In the genomic region with DNA sequence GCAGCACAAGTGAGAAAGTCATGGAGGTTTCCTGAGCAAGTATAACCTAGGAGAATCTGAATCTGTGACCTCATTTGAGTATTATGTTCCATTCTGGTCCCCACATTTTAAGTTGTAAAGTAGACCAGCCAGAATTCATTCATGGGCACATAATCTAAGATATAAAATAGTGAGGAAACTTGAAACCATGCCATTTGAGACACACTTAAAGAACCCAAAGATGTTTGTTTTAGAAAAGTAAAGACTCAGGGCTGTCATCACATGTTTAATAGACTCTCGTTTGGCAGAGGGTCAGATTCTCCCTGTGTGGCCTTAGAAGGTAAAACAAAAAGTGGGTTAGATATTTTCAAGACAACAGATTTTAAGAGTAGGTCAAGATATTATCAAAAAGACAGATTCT, we compare ENCODE assay signal across 1 cellular context.
TF ChIP-seq lines count a peak whose summit lies in the region.

No MANE protein-coding gene starts in this region.

TF ChIP-seq in HEK293, 187 proteins besides CTCF, POLR2A, EP300 and RAD21 (continued from another document):
- TF ChIP-seq, protein P1, sequence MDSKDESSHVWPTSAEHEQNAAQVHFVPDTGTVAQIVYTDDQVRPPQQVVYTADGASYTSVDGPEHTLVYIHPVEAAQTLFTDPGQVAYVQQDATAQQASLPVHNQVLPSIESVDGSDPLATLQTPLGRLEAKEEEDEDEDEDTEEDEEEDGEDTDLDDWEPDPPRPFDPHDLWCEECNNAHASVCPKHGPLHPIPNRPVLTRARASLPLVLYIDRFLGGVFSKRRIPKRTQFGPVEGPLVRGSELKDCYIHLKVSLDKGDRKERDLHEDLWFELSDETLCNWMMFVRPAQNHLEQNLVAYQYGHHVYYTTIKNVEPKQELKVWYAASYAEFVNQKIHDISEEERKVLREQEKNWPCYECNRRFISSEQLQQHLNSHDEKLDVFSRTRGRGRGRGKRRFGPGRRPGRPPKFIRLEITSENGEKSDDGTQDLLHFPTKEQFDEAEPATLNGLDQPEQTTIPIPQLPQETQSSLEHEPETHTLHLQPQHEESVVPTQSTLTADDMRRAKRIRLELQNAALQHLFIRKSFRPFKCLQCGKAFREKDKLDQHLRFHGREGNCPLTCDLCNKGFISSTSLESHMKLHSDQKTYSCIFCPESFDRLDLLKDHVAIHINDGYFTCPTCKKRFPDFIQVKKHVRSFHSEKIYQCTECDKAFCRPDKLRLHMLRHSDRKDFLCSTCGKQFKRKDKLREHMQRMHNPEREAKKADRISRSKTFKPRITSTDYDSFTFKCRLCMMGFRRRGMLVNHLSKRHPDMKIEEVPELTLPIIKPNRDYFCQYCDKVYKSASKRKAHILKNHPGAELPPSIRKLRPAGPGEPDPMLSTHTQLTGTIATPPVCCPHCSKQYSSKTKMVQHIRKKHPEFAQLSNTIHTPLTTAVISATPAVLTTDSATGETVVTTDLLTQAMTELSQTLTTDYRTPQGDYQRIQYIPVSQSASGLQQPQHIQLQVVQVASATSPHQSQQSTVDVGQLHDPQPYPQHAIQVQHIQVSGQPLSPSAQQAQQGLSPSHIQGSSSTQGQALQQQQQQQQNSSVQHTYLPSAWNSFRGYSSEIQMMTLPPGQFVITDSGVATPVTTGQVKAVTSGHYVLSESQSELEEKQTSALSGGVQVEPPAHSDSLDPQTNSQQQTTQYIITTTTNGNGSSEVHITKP (tag by site-specific recombination; IDR thresholded peaks at IDR 0.05): peak; percentile 70
- TF ChIP-seq ZSCAN23 (tag by site-specific recombination; IDR thresholded peaks at IDR 0.05) (no peak), ZNF239 (tag by site-specific recombination; IDR thresholded peaks at IDR 0.05) (no peak), ZNF174 (tag by site-specific recombination; IDR thresholded peaks at IDR 0.05) (no peak), ZNF350 (tag by site-specific recombination; IDR thresholded peaks at IDR 0.05) (no peak), ZNF549 (tag by site-specific recombination; IDR thresholded peaks at IDR 0.05) (no peak), MZF1 (tag by site-specific recombination; IDR thresholded peaks at IDR 0.05; ENCODE audit: borderline replicate concordance) (peak; percentile 76; the same call in 1 of the 2 replicates), ZNF561 (tag by site-specific recombination; IDR thresholded peaks at IDR 0.05; ENCODE audit: borderline replicate concordance) (peak; percentile 66; the same call in 1 of the 2 replicates), KLF8 (tag by site-specific recombination; IDR thresholded peaks at IDR 0.05) (no peak; the same call in 1 of the 2 replicates), ZNF626 (tag by site-specific recombination; IDR thresholded peaks at IDR 0.05) (no peak), ZNF23 (tag by site-specific recombination; IDR thresholded peaks at IDR 0.05; ENCODE audit: borderline replicate concordance) (no peak), ZNF37A (tag by site-specific recombination; IDR thresholded peaks at IDR 0.05) (no peak), ZNF121 (tag by site-specific recombination; IDR thresholded peaks at IDR 0.05) (no peak)
- TF ChIP-seq, protein P2, sequence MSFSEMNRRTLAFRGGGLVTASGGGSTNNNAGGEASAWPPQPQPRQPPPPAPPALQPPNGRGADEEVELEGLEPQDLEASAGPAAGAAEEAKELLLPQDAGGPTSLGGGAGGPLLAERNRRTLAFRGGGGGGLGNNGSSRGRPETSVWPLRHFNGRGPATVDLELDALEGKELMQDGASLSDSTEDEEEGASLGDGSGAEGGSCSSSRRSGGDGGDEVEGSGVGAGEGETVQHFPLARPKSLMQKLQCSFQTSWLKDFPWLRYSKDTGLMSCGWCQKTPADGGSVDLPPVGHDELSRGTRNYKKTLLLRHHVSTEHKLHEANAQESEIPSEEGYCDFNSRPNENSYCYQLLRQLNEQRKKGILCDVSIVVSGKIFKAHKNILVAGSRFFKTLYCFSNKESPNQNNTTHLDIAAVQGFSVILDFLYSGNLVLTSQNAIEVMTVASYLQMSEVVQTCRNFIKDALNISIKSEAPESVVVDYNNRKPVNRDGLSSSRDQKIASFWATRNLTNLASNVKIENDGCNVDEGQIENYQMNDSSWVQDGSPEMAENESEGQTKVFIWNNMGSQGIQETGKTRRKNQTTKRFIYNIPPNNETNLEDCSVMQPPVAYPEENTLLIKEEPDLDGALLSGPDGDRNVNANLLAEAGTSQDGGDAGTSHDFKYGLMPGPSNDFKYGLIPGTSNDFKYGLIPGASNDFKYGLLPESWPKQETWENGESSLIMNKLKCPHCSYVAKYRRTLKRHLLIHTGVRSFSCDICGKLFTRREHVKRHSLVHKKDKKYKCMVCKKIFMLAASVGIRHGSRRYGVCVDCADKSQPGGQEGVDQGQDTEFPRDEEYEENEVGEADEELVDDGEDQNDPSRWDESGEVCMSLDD (tag by site-specific recombination; IDR thresholded peaks at IDR 0.05): no peak
- TF ChIP-seq, protein P3, sequence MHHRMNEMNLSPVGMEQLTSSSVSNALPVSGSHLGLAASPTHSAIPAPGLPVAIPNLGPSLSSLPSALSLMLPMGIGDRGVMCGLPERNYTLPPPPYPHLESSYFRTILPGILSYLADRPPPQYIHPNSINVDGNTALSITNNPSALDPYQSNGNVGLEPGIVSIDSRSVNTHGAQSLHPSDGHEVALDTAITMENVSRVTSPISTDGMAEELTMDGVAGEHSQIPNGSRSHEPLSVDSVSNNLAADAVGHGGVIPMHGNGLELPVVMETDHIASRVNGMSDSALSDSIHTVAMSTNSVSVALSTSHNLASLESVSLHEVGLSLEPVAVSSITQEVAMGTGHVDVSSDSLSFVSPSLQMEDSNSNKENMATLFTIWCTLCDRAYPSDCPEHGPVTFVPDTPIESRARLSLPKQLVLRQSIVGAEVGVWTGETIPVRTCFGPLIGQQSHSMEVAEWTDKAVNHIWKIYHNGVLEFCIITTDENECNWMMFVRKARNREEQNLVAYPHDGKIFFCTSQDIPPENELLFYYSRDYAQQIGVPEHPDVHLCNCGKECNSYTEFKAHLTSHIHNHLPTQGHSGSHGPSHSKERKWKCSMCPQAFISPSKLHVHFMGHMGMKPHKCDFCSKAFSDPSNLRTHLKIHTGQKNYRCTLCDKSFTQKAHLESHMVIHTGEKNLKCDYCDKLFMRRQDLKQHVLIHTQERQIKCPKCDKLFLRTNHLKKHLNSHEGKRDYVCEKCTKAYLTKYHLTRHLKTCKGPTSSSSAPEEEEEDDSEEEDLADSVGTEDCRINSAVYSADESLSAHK (tag by site-specific recombination; IDR thresholded peaks at IDR 0.05): peak; percentile 96
- TF ChIP-seq, protein P4, sequence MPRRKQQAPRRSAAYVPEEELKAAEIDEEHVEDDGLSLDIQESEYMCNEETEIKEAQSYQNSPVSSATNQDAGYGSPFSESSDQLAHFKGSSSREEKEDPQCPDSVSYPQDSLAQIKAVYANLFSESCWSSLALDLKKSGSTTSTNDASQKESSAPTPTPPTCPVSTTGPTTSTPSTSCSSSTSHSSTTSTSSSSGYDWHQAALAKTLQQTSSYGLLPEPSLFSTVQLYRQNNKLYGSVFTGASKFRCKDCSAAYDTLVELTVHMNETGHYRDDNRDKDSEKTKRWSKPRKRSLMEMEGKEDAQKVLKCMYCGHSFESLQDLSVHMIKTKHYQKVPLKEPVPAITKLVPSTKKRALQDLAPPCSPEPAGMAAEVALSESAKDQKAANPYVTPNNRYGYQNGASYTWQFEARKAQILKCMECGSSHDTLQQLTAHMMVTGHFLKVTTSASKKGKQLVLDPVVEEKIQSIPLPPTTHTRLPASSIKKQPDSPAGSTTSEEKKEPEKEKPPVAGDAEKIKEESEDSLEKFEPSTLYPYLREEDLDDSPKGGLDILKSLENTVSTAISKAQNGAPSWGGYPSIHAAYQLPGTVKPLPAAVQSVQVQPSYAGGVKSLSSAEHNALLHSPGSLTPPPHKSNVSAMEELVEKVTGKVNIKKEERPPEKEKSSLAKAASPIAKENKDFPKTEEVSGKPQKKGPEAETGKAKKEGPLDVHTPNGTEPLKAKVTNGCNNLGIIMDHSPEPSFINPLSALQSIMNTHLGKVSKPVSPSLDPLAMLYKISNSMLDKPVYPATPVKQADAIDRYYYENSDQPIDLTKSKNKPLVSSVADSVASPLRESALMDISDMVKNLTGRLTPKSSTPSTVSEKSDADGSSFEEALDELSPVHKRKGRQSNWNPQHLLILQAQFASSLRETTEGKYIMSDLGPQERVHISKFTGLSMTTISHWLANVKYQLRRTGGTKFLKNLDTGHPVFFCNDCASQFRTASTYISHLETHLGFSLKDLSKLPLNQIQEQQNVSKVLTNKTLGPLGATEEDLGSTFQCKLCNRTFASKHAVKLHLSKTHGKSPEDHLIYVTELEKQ (tag by site-specific recombination; IDR thresholded peaks at IDR 0.05; ENCODE audit: borderline replicate concordance): peak; percentile 74; the same call in 1 of the 2 replicates
